Comparison of ENCODE assay signal across 1 cellular context in the genomic region with DNA sequence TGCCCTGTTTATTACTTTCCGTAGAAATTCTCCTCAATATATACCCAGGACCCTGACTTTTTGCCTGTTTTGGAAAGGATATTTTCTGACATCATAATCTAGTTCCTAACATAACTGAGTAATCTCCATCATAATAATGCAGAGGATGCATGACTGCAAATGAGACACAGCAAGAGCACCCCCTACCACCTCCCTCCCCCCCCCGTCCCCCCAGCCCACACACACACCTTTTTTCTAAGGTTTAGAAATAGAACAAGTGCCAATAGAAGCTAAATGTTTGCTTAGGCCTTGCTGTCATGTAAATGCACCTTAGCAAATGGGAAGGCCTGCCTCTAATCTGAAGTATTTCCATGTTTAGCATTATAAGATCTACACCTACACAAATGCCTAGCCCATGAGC.
TF ChIP-seq lines count a peak whose summit lies in the region.

Gene PTHLH (minus strand): TSS at position 13 of the 400 bp plus-strand sequence. CDS start 3,239 bp downstream, outside the sequence.

TF ChIP-seq in SK-N-SH treated with all-trans-retinoic acid at 6 μM for 48 hours, 23 proteins besides CTCF, POLR2A, EP300 and RAD21 (continued from another document):
- no peak for TF ChIP-seq TSHZ2 (CRISPR knock-in tag; IDR thresholded peaks at IDR 0.05)
- TF ChIP-seq, protein P1, sequence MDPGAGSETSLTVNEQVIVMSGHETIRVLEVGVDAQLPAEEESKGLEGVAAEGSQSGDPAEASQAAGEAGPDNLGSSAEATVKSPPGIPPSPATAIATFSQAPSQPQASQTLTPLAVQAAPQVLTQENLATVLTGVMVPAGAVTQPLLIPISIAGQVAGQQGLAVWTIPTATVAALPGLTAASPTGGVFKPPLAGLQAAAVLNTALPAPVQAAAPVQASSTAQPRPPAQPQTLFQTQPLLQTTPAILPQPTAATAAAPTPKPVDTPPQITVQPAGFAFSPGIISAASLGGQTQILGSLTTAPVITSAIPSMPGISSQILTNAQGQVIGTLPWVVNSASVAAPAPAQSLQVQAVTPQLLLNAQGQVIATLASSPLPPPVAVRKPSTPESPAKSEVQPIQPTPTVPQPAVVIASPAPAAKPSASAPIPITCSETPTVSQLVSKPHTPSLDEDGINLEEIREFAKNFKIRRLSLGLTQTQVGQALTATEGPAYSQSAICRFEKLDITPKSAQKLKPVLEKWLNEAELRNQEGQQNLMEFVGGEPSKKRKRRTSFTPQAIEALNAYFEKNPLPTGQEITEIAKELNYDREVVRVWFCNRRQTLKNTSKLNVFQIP (CRISPR knock-in tag; IDR thresholded peaks at IDR 0.05; ENCODE audit: borderline replicate concordance, low read depth) = no peak
- no peak for TF ChIP-seq ZFP3 (CRISPR knock-in tag; IDR thresholded peaks at IDR 0.05)
- TF ChIP-seq OSR1 (CRISPR knock-in tag; IDR thresholded peaks at IDR 0.05) = no peak
- TF ChIP-seq ZFP30 (CRISPR knock-in tag; IDR thresholded peaks at IDR 0.05) = no peak
- no peak for TF ChIP-seq ESRRG (CRISPR knock-in tag; IDR thresholded peaks at IDR 0.05)
- no peak for TF ChIP-seq ZNF70 (CRISPR knock-in tag; IDR thresholded peaks at IDR 0.05)
- TF ChIP-seq ISL1 (CRISPR knock-in tag; IDR thresholded peaks at IDR 0.05) = no peak
- no peak for TF ChIP-seq CSDC2 (CRISPR knock-in tag; IDR thresholded peaks at IDR 0.05)
- no peak for TF ChIP-seq SNAI2 (CRISPR knock-in tag; IDR thresholded peaks at IDR 0.05)
- no peak for TF ChIP-seq ZNF8 (CRISPR knock-in tag; IDR thresholded peaks at IDR 0.05)
- no peak for TF ChIP-seq PPARA (CRISPR knock-in tag; IDR thresholded peaks at IDR 0.05; ENCODE audit: borderline replicate concordance)
- TF ChIP-seq CREB5 (CRISPR knock-in tag; IDR thresholded peaks at IDR 0.05; ENCODE audit: low read depth) = no peak
- TF ChIP-seq RARB (CRISPR knock-in tag; IDR thresholded peaks at IDR 0.05) = no peak
